In the genomic region with DNA sequence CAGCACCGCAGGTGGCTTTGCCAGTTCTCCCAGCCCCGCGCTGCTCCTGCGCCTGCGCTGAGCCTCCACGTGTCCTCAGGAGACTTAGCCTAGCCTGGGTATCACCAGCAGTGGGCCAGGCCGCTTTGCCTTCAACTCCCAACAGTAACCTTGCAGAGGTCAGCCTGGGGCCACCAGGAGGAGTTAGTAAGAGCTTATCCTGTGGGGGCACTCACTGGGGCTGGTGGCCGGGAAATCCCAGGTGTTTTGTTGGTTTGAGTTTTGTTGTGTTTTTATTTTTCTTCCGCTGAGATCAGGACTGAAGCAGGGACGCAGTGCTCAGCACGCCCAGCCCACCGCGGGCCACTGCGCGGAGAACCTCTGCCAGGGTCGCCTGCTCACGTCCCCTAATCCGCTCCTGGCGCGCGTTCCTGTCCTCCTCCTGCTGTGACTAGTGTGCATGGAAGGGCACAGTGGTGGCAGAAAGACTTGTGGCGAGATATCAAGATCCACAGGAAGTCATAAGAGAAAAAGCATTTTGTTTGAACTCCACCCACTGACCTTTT, we compare ENCODE assay signal across 1 cellular context.
TF ChIP-seq lines count a peak whose summit lies in the region.

No MANE protein-coding gene starts in this region.

TF ChIP-seq in HepG2, 621 proteins besides CTCF, POLR2A, EP300 and RAD21 (continued from another document and continues in another):
- no peak for TF ChIP-seq BRF2 (CRISPR knock-in tag; IDR thresholded peaks at IDR 0.05)
- TF ChIP-seq TBP (CRISPR knock-in tag; IDR thresholded peaks at IDR 0.05): no peak
- peak; percentile 66; the same call in 1 of the 2 replicates for TF ChIP-seq ZNF292 (CRISPR knock-in tag; IDR thresholded peaks at IDR 0.05; ENCODE audit: borderline replicate concordance, low read depth)
- TF ChIP-seq MTA3 (CRISPR knock-in tag; IDR thresholded peaks at IDR 0.05): no peak
- TF ChIP-seq ZBTB25 (CRISPR knock-in tag; IDR thresholded peaks at IDR 0.05): no peak
- no peak for TF ChIP-seq ZNF746 (CRISPR knock-in tag; IDR thresholded peaks at IDR 0.05)
- TF ChIP-seq SIN3A (IDR thresholded peaks at IDR 0.05; ENCODE audit: borderline replicate concordance, low read depth, low read length): peak; percentile 59; the same call in 1 of the 2 replicates
- TF ChIP-seq RXRA (CRISPR knock-in tag; IDR thresholded peaks at IDR 0.05): peak; percentile 97
- TF ChIP-seq HDAC1 (CRISPR knock-in tag; IDR thresholded peaks at IDR 0.05): no peak
- TF ChIP-seq ZNF567 (CRISPR knock-in tag; IDR thresholded peaks at IDR 0.05; ENCODE audit: borderline replicate concordance): no peak
- TF ChIP-seq ATF7-NPFF (CRISPR knock-in tag; IDR thresholded peaks at IDR 0.05; ENCODE audit: low read depth): no peak
- no peak for TF ChIP-seq PAWR (CRISPR knock-in tag; IDR thresholded peaks at IDR 0.05; ENCODE audit: borderline replicate concordance)
- TF ChIP-seq POLR2AphosphoS5 (IDR thresholded peaks at IDR 0.05; ENCODE audit: low read depth, low read length): peak; percentile 54
- no peak for TF ChIP-seq ZNF530 (CRISPR knock-in tag; IDR thresholded peaks at IDR 0.05; ENCODE audit: low read depth)
- TF ChIP-seq MYC (CRISPR knock-in tag; IDR thresholded peaks at IDR 0.05; ENCODE audit: borderline replicate concordance): peak; percentile 94
- TF ChIP-seq ZSCAN25 (CRISPR knock-in tag; IDR thresholded peaks at IDR 0.05): peak; percentile 14; the same call in 1 of the 2 replicates
- no peak for TF ChIP-seq PCBP1 (IDR thresholded peaks at IDR 0.05; ENCODE audit: borderline replicate concordance, low read depth, low read length)
- TF ChIP-seq ARID2 (CRISPR knock-in tag; IDR thresholded peaks at IDR 0.05; ENCODE audit: borderline replicate concordance): no peak
- no peak for TF ChIP-seq NFIB (CRISPR knock-in tag; IDR thresholded peaks at IDR 0.05; ENCODE audit: borderline replicate concordance)
- TF ChIP-seq GABPB1 (CRISPR knock-in tag; IDR thresholded peaks at IDR 0.05): peak; percentile 62; the same call in 1 of the 2 replicates
- TF ChIP-seq RORA (CRISPR knock-in tag; IDR thresholded peaks at IDR 0.05): no peak
- TF ChIP-seq SNAI1 (CRISPR knock-in tag; IDR thresholded peaks at IDR 0.05; ENCODE audit: borderline replicate concordance): no peak
- no peak for TF ChIP-seq GFI1 (CRISPR knock-in tag; IDR thresholded peaks at IDR 0.05; ENCODE audit: borderline replicate concordance)
- TF ChIP-seq ZBTB38 (CRISPR knock-in tag; IDR thresholded peaks at IDR 0.05): peak; percentile 24
- TF ChIP-seq STAT6 (CRISPR knock-in tag; IDR thresholded peaks at IDR 0.05; ENCODE audit: borderline replicate concordance): no peak; the same call in 1 of the 2 replicates
- no peak for TF ChIP-seq ZNF251 (CRISPR knock-in tag; IDR thresholded peaks at IDR 0.05)
- TF ChIP-seq ISX (CRISPR knock-in tag; conservative IDR thresholded peaks at IDR 0.05): no peak
- no peak for TF ChIP-seq SRY (CRISPR knock-in tag; IDR thresholded peaks at IDR 0.05)
- TF ChIP-seq, protein P1, sequence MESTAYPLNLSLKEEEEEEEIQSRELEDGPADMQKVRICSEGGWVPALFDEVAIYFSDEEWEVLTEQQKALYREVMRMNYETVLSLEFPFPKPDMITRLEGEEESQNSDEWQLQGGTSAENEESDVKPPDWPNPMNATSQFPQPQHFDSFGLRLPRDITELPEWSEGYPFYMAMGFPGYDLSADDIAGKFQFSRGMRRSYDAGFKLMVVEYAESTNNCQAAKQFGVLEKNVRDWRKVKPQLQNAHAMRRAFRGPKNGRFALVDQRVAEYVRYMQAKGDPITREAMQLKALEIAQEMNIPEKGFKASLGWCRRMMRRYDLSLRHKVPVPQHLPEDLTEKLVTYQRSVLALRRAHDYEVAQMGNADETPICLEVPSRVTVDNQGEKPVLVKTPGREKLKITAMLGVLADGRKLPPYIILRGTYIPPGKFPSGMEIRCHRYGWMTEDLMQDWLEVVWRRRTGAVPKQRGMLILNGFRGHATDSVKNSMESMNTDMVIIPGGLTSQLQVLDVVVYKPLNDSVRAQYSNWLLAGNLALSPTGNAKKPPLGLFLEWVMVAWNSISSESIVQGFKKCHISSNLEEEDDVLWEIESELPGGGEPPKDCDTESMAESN (CRISPR knock-in tag; conservative IDR thresholded peaks at IDR 0.05): no peak
- no peak for TF ChIP-seq ZNF451 (CRISPR knock-in tag; IDR thresholded peaks at IDR 0.05)
- TF ChIP-seq, protein P2, sequence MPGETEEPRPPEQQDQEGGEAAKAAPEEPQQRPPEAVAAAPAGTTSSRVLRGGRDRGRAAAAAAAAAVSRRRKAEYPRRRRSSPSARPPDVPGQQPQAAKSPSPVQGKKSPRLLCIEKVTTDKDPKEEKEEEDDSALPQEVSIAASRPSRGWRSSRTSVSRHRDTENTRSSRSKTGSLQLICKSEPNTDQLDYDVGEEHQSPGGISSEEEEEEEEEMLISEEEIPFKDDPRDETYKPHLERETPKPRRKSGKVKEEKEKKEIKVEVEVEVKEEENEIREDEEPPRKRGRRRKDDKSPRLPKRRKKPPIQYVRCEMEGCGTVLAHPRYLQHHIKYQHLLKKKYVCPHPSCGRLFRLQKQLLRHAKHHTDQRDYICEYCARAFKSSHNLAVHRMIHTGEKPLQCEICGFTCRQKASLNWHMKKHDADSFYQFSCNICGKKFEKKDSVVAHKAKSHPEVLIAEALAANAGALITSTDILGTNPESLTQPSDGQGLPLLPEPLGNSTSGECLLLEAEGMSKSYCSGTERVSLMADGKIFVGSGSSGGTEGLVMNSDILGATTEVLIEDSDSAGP (CRISPR knock-in tag; IDR thresholded peaks at IDR 0.05; ENCODE audit: borderline replicate concordance): peak; percentile 87; the same call in 1 of the 2 replicates
- TF ChIP-seq, protein P3, sequence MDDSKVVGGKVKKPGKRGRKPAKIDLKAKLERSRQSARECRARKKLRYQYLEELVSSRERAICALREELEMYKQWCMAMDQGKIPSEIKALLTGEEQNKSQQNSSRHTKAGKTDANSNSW (CRISPR knock-in tag; IDR thresholded peaks at IDR 0.05; ENCODE audit: borderline replicate concordance): no peak
- peak; percentile 80; the same call in 1 of the 2 replicates for TF ChIP-seq ZBTB37 (CRISPR knock-in tag; IDR thresholded peaks at IDR 0.05)
- TF ChIP-seq E2F2 (CRISPR knock-in tag; IDR thresholded peaks at IDR 0.05; ENCODE audit: borderline replicate concordance): no peak
- TF ChIP-seq REPIN1 (CRISPR knock-in tag; IDR thresholded peaks at IDR 0.05; ENCODE audit: borderline replicate concordance, low read depth): no peak; the same call in 1 of the 2 replicates
- TF ChIP-seq, protein P4, sequence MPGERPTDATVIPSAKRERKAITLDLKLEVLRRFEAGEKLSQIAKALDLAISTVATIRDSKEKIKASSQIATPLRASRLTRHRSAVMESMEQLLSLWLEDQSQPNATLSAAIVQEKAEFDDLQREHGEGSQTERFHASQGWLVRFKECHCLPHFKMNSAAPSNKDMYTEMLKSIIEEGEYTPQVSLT (CRISPR knock-in tag; IDR thresholded peaks at IDR 0.05; ENCODE audit: borderline replicate concordance, low read depth): no peak
- TF ChIP-seq, protein P5, sequence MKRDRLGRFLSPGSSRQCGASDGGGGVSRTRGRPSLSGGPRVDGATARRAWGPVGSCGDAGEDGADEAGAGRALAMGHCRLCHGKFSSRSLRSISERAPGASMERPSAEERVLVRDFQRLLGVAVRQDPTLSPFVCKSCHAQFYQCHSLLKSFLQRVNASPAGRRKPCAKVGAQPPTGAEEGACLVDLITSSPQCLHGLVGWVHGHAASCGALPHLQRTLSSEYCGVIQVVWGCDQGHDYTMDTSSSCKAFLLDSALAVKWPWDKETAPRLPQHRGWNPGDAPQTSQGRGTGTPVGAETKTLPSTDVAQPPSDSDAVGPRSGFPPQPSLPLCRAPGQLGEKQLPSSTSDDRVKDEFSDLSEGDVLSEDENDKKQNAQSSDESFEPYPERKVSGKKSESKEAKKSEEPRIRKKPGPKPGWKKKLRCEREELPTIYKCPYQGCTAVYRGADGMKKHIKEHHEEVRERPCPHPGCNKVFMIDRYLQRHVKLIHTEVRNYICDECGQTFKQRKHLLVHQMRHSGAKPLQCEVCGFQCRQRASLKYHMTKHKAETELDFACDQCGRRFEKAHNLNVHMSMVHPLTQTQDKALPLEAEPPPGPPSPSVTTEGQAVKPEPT (CRISPR knock-in tag; IDR thresholded peaks at IDR 0.05; ENCODE audit: low read depth): peak; percentile 36
- peak; percentile 73; the same call in 1 of the 2 replicates for TF ChIP-seq ZNF430 (CRISPR knock-in tag; IDR thresholded peaks at IDR 0.05)
- TF ChIP-seq XBP1 (CRISPR knock-in tag; IDR thresholded peaks at IDR 0.05): no peak
- no peak for TF ChIP-seq ZNF367 (CRISPR knock-in tag; IDR thresholded peaks at IDR 0.05; ENCODE audit: borderline replicate concordance)
- no peak for TF ChIP-seq ZNF841 (CRISPR knock-in tag; IDR thresholded peaks at IDR 0.05; ENCODE audit: borderline replicate concordance)
- TF ChIP-seq STAT5B (CRISPR knock-in tag; IDR thresholded peaks at IDR 0.05): no peak
- peak; percentile 75; the same call in 1 of the 2 replicates for TF ChIP-seq ZNF891 (CRISPR knock-in tag; IDR thresholded peaks at IDR 0.05)
- no peak for TF ChIP-seq ZNF737 (CRISPR knock-in tag; IDR thresholded peaks at IDR 0.05; ENCODE audit: borderline replicate concordance)
- no peak for TF ChIP-seq SALL2 (CRISPR knock-in tag; IDR thresholded peaks at IDR 0.05)
- 0 out of 2 replicates have a peak, but pooled peaks have one; percentile 54 for TF ChIP-seq NFKB2 (CRISPR knock-in tag; IDR thresholded peaks at IDR 0.05; ENCODE audit: borderline replicate concordance)
- no peak for TF ChIP-seq SMAD1 (CRISPR knock-in tag; IDR thresholded peaks at IDR 0.05; ENCODE audit: borderline replicate concordance, low read depth)
- TF ChIP-seq MXI1 (IDR thresholded peaks at IDR 0.05; ENCODE audit: borderline replicate concordance, low read depth, low read length): peak; percentile 83; the same call in 2 of the 3 replicates
- TF ChIP-seq MAFF (IDR thresholded peaks at IDR 0.05; ENCODE audit: low read depth, low read length): no peak
- TF ChIP-seq HES4 (CRISPR knock-in tag; IDR thresholded peaks at IDR 0.05; ENCODE audit: borderline replicate concordance): no peak
- no peak for TF ChIP-seq TEAD2 (CRISPR knock-in tag; IDR thresholded peaks at IDR 0.05)
